24 cellular contexts compared by ENCODE assay signal in genomic region chr7:131322046-131322445, GRCh38. TPM values are rescaled to one million over a fixed set of nuclear protein-coding genes. Genes with fewer than 3 reads are reported as not detected.
DNase-seq lines count a peak whose midpoint lies in the region; ATAC-seq and TF ChIP-seq lines count a peak whose summit lies in the region.
"Had no signal": no experiment of that assay in that cellular context is flagged by ENCODE, and none has a peak within 500 bp of the region (broad histone marks: within the 10 kb centered on the region; RNA-seq: fewer than 3 reads in every experiment).

No MANE protein-coding gene starts in this region.

- H3K9me3 ChIP-seq in trophoblast cell (ENCODE audit: insufficient read depth, low read depth, low read length): no peaks in the 10 kb centered on the region
- H3K9me3 ChIP-seq: BE2C had no signal

- no peak for DNase-seq in HFFc6
- DNase-seq in fibroblast of villous mesenchyme (ENCODE audit: low read depth): peak; percentile 71
- peak; percentile 41 to 97 for DNase-seq in trophoblast cell
- no peak for DNase-seq in activated effector memory CD4-positive, alpha-beta T cell treated with Interleukin-2 at 50 U/mL for 16 hours
- DNase-seq: 8988T; ACHN; BE2C; C1 segment of cervical spinal cord; CD4-positive, alpha-beta memory T cell; CD4-positive, CD25-positive, alpha-beta regulatory T cell; CD8-positive, alpha-beta memory T cell; COR-L47; DMS 273 treated with DMSO at 0.1 percent for 48 hours; DMS153; DMS53; DMS79; DND-41; EL; GDM1 had no signal

- no peak overlapping the region for H3K4ac ChIP-seq in trophoblast cell (ENCODE audit: low read depth, low read length)

- TF ChIP-seq CTCF in HFFc6 (IDR thresholded peaks at IDR 0.05): no peak
- no peak for TF ChIP-seq CTCF in VCaP (conservative IDR thresholded peaks at IDR 0.05)
- TF ChIP-seq CTCF in fibroblast of villous mesenchyme (IDR thresholded peaks at IDR 0.05; ENCODE audit: insufficient read depth, low read depth, low read length): no peak

- no peak overlapping the region for H3K4me3 Mint-ChIP-seq in HFFc6

- peaks cover 0 to 1% of the 10 kb centered on the region in 2 experiments for H3K4me1 ChIP-seq in trophoblast cell (ENCODE audit: control insufficient read depth in 1 of 2, insufficient read depth in 2 of 2, low read length in 2 of 2)
- H3K4me1 ChIP-seq: BE2C had no signal

- no peaks in the 10 kb centered on the region for H3K79me2 ChIP-seq in trophoblast cell (ENCODE audit: control insufficient read depth, insufficient read depth, low read length, poor library complexity)

- no peak overlapping the region for H2AK5ac ChIP-seq in trophoblast cell (ENCODE audit: low read length)

- no peak overlapping the region for H4K8ac ChIP-seq in trophoblast cell (ENCODE audit: low read depth, low read length)

- H2BK120ac ChIP-seq in trophoblast cell (ENCODE audit: insufficient read depth, low read length, poor library complexity): no peak overlapping the region

- H3K4me2 ChIP-seq in trophoblast cell (ENCODE audit: low read length): no peak overlapping the region
- H3K4me2 ChIP-seq: BLaER1 had no signal

- no peaks in the 10 kb centered on the region for H3K27me3 ChIP-seq in trophoblast cell (ENCODE audit: insufficient read depth, low read length)
- H3K27me3 ChIP-seq: BE2C, BLaER1 had no signal

- no peak overlapping the region for H4K91ac ChIP-seq in trophoblast cell (ENCODE audit: low read depth, low read length)

- H3K9me3 Mint-ChIP-seq in HFFc6: no peaks in the 10 kb centered on the region; the same call in 1 of the 2 replicates
- H3K9me3 Mint-ChIP-seq: CD4-positive, alpha-beta memory T cell; CD8-positive, alpha-beta memory T cell had no signal

- H3K18ac ChIP-seq in trophoblast cell (ENCODE audit: low read length): no peak overlapping the region

- WGBS in trophoblast cell (ENCODE audit: extremely low coverage, insufficient coverage, insufficient read length): no CpG with 5 or more reads among the region's 1 CpG

- H3K9ac ChIP-seq in trophoblast cell (ENCODE audit: low read length): no peak overlapping the region
- H3K9ac ChIP-seq: BLaER1 had no signal

- H3K4me1 Mint-ChIP-seq in HFFc6 (ENCODE audit: low read depth): peaks cover 42% of the 10 kb centered on the region

- peak overlapping the region; percentile 40 for H3K27ac ChIP-seq in VCaP
- H3K27ac ChIP-seq in trophoblast cell (ENCODE audit: low read depth, low read length): no peak overlapping the region
- H3K27ac ChIP-seq: BLaER1 had no signal

- no peak overlapping the region for H4K12ac ChIP-seq in trophoblast cell (ENCODE audit: low read depth, low read length)

- no peak overlapping the region for H2AFZ ChIP-seq in trophoblast cell (ENCODE audit: insufficient read depth, low read length, poor library complexity)

- H3K23ac ChIP-seq in trophoblast cell (ENCODE audit: low read length): no peak overlapping the region

- no peak overlapping the region for H2BK12ac ChIP-seq in trophoblast cell (ENCODE audit: low read length)

- no peak overlapping the region for H3K14ac ChIP-seq in trophoblast cell (ENCODE audit: low read length)

- H3K4me3 ChIP-seq in fibroblast of villous mesenchyme (ENCODE audit: low read depth, low read length) (no peak overlapping the region), trophoblast cell (ENCODE audit: low read depth, low read length) (no peak overlapping the region)
- H3K4me3 ChIP-seq: BLaER1, GM12878 had no signal

- H3K36me3 Mint-ChIP-seq in HFFc6 (ENCODE audit: low read depth): peaks cover 15% of the 10 kb centered on the region
- H3K36me3 Mint-ChIP-seq: CD4-positive, CD25-positive, alpha-beta regulatory T cell had no signal

- no peaks in the 10 kb centered on the region for H3K36me3 ChIP-seq in trophoblast cell (ENCODE audit: control insufficient read depth in 1 of 2, insufficient read depth in 2 of 2, low read length in 2 of 2)
- H3K36me3 ChIP-seq: BE2C, BLaER1 had no signal

- 0 out of 2 replicates have a peak overlapping the region, but pooled peaks have one; percentile 4 for H3K27ac Mint-ChIP-seq in HFFc6
- H3K27ac Mint-ChIP-seq: CD4-positive, alpha-beta memory T cell had no signal

- H3K27me3 Mint-ChIP-seq in HFFc6 (ENCODE audit: insufficient read depth): peaks cover 3% of the 10 kb centered on the region; the same call in 1 of the 2 replicates

- H2BK5ac ChIP-seq in trophoblast cell (ENCODE audit: low read depth, low read length, poor library complexity): no peak overlapping the region

- ATAC-seq in GM18511 (IDR thresholded peaks at IDR 0.05; ENCODE audit: unreplicated experiment) (no peak), HG03196 (IDR thresholded peaks at IDR 0.05; ENCODE audit: unreplicated experiment) (no peak)
- ATAC-seq: GM12878 had no signal

- H3K79me1 ChIP-seq in trophoblast cell (ENCODE audit: low read length): no peaks in the 10 kb centered on the region

RNA-seq across cellular contexts. Expression of gene MKLN1, which starts 5.6 kb away (rescaled TPM):
- total RNA-seq in HFFc6 (2021; fragmentation: NEBNext Ultra II Directional; extraction: Animal tissue kit (Norgen Biotek cat#: 25700)): 10 to 100 TPM; 31.9 to 44.7 (median 38.6) TPM
- 44.1 and 72.5 TPM in 2 replicates for total RNA-seq in fibroblast of villous mesenchyme
- polyA plus RNA-seq in trophoblast cell (2013): 23.4 and 24.4 TPM in 2 replicates

Comparison
In these comparisons a context has a peak if more than half of its experiments do, and no peak if none do; other contexts are left out.
1. DNase-seq: peak in fibroblast of villous mesenchyme (single experiment) and trophoblast cell (2 of 2); none in HFFc6 (single experiment) and activated effector memory CD4-positive, alpha-beta T cell treated with Interleukin-2 at 50 U/mL for 16 hours (single experiment).